In genomic region chr16:50318796-50319578, GRCh38 we compare ENCODE assay signal across 1 cellular context.
TF ChIP-seq lines count a peak whose summit lies in the region.

No MANE protein-coding gene starts in this region.

TF ChIP-seq in K562, 482 proteins besides CTCF, POLR2A, EP300 and RAD21:
- TF ChIP-seq RCOR1 (IDR thresholded peaks at IDR 0.05; ENCODE audit: borderline replicate concordance in 1 of 2, low read depth in 2 of 2, low read length in 2 of 2) = no peak
- TF ChIP-seq ZNF280B (CRISPR knock-in tag; IDR thresholded peaks at IDR 0.05) = no peak
- TF ChIP-seq ZNF174 (CRISPR knock-in tag; IDR thresholded peaks at IDR 0.05) = no peak
- no peak for TF ChIP-seq TSC22D4 (tag; IDR thresholded peaks at IDR 0.05)
- TF ChIP-seq STAG1 (CRISPR knock-in tag; IDR thresholded peaks at IDR 0.05; ENCODE audit: borderline replicate concordance) = no peak
- no peak for TF ChIP-seq POLR3G (IDR thresholded peaks at IDR 0.05; ENCODE audit: extremely low read depth, insufficient read length, insufficient replicate concordance)
- TF ChIP-seq STAT5B (CRISPR knock-in tag; IDR thresholded peaks at IDR 0.05) = no peak
- TF ChIP-seq ZNF212 (CRISPR knock-in tag; IDR thresholded peaks at IDR 0.05) = no peak
- TF ChIP-seq RBM15 (IDR thresholded peaks at IDR 0.05; ENCODE audit: insufficient read depth, low read length) = no peak
- no peak for TF ChIP-seq GTF2A2 (tag; IDR thresholded peaks at IDR 0.05)
- no peak for TF ChIP-seq CEBPG (CRISPR knock-in tag; IDR thresholded peaks at IDR 0.05)
- TF ChIP-seq CEBPG (tag; conservative IDR thresholded peaks at IDR 0.05 in 1 of 2, IDR thresholded peaks at IDR 0.05 in 1 of 2) = no peak
- TF ChIP-seq TCF15 (CRISPR knock-in tag; IDR thresholded peaks at IDR 0.05) = no peak
- TF ChIP-seq HNRNPUL1 (IDR thresholded peaks at IDR 0.05; ENCODE audit: low read length) = no peak
- TF ChIP-seq NR0B1 (IDR thresholded peaks at IDR 0.05; ENCODE audit: partially characterized antibody) = no peak
- no peak for TF ChIP-seq MIER1 (IDR thresholded peaks at IDR 0.05; ENCODE audit: low read depth)
- TF ChIP-seq SRSF3 (IDR thresholded peaks at IDR 0.05; ENCODE audit: insufficient read depth, low read length) = no peak
- TF ChIP-seq CREB3L1 (IDR thresholded peaks at IDR 0.05; ENCODE audit: borderline replicate concordance, low read depth) = no peak
